In the genomic region with DNA sequence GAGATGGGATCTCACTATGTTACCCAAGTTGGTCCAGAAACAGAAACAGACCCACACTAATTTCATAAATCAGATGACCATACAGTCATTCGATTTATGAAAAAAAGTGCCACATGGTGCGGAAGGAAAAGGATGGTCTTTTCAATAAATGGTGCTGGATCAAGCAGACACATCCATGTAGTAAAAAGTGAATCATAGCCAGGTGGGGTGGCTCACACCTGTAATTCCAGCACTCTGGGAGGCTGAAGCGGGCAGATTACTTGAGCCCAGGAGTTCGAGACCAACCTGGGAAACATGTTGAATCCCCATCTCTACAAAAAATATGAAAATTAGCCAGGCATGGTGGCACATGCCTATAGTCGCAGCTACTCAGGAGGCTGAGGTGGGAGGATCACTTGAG, we compare ENCODE assay signal across 1 cellular context. TPM values are rescaled to one million over a fixed set of nuclear protein-coding genes. Genes with fewer than 3 reads are reported as not detected.
"Had no signal": no experiment of that assay in that cellular context is flagged by ENCODE, and none has a peak within 500 bp of the region (broad histone marks: within the 10 kb centered on the region; RNA-seq: fewer than 3 reads in every experiment).

No MANE protein-coding gene starts in this region.

RNA-seq across cellular contexts. Expression of gene RNU1-3, which starts 56.2 kb away (rescaled TPM):
- total RNA-seq: fibroblast of villous mesenchyme had no signal
